Comparison of ENCODE assay signal across 10 cellular contexts in genomic region chr2:182867411-182868048, GRCh38. TPM values are rescaled to one million over a fixed set of nuclear protein-coding genes. Genes with fewer than 3 reads are reported as not detected.
DNase-seq lines count a peak whose midpoint lies in the region; ATAC-seq, FAIRE-seq and TF ChIP-seq lines count a peak whose summit lies in the region.
"Had no signal": no experiment of that assay in that cellular context is flagged by ENCODE, and none has a peak within 500 bp of the region (broad histone marks: within the 10 kb centered on the region; RNA-seq: fewer than 3 reads in every experiment).

No MANE protein-coding gene starts in this region.

- CTCF ChIA-PET in Calu3 (lab: Charles Lee), result interaction anchor here (0.7 to 1.9 kb wide), 4 partner anchors 51 to 128 kb away, joined by 3 to 4 read pairs (median 4); no protein-coding TSS in a partner anchor
- CTCF ChIA-PET in CD4-positive, alpha-beta memory T cell (lab: Charles Lee; ENCODE audit: partially characterized antibody), result no interaction called here

- H3K36me3 Mint-ChIP-seq in Calu3 (ENCODE audit: insufficient read depth, unreplicated experiment), result peaks cover 9% of the 10 kb centered on the region
- H3K36me3 Mint-ChIP-seq in CD4-positive, alpha-beta memory T cell, result no peaks in the 10 kb centered on the region

- POLR2A ChIA-PET in CD4-positive, alpha-beta memory T cell (lab: Charles Lee; ENCODE audit: partially characterized antibody), result no interaction called here

- no peaks in the 10 kb centered on the region for H3K4me1 ChIP-seq in parathyroid adenoma
- H3K4me1 ChIP-seq in CD4-positive, alpha-beta memory T cell (ENCODE audit: insufficient read depth, low read length), result peaks cover 14% of the 10 kb centered on the region

- ATAC-seq in omental fat pad (ENCODE audit: low FRiP score), result no peak
- ATAC-seq: HCT116 had no signal

- no peak for FAIRE-seq in D721Med (lab: Jason Lieb, UNC)

- TF ChIP-seq CTCF in Calu3 (IDR thresholded peaks at IDR 0.05; ENCODE audit: unreplicated experiment) (no peak), fibroblast of pulmonary artery (IDR thresholded peaks at IDR 0.05; ENCODE audit: low read length, missing control alignments) (no peak), parathyroid adenoma (IDR thresholded peaks at IDR 0.05) (no peak), D721Med (IDR thresholded peaks at IDR 0.05; ENCODE audit: insufficient read depth, missing control alignments) (no peak), omental fat pad (IDR thresholded peaks at IDR 0.05) (no peak)

- H3K27me3 ChIP-seq in parathyroid adenoma (ENCODE audit: control insufficient read depth, insufficient read depth, low read length), result no peaks in the 10 kb centered on the region
- H3K27me3 ChIP-seq in CD4-positive, alpha-beta memory T cell (ENCODE audit: insufficient read depth, low read length), result peaks cover 11% of the 10 kb centered on the region

- BruUV-seq in Calu3 (replicated peaks; lab: Mats Ljungman, UMichigan), result no TSS peak

- peaks cover 13% of the 10 kb centered on the region for H3K4me1 Mint-ChIP-seq in Calu3 (ENCODE audit: low read depth, unreplicated experiment)
- peaks cover 10 to 30% (median 20%) of the 10 kb centered on the region in 4 donors for H3K4me1 Mint-ChIP-seq in CD4-positive, alpha-beta memory T cell

- H3K4me3 Mint-ChIP-seq in Calu3 (ENCODE audit: low read depth, unreplicated experiment), result peak overlapping the region; percentile 82
- H3K4me3 Mint-ChIP-seq in CD4-positive, alpha-beta memory T cell, result peak overlapping the region in 3 of 8 donors; percentile 1 to 89 (median 7)

- H3K4me3 ChIP-seq in fibroblast of pulmonary artery (replicated peaks; ENCODE audit: low read depth, low read length), result peak overlapping the region; percentile 43
- H3K4me3 ChIP-seq in parathyroid adenoma (ENCODE audit: low read depth, low read length), result no peak overlapping the region
- H3K4me3 ChIP-seq in CD4-positive, alpha-beta memory T cell (ENCODE audit: low read length in 2 of 2), result no peak overlapping the region

- peak overlapping the region; percentile 95 for H3K4me2 ChIP-seq in parathyroid adenoma (ENCODE audit: low read length)

- H3K27me3 Mint-ChIP-seq in Calu3 (ENCODE audit: unreplicated experiment), result peaks cover 18% of the 10 kb centered on the region
- H3K27me3 Mint-ChIP-seq in CD4-positive, alpha-beta memory T cell, result peaks cover 48 to 58% of the 10 kb centered on the region in 2 donors

- H3K27ac ChIP-seq in parathyroid adenoma, result no peak overlapping the region
- H3K27ac ChIP-seq in CD4-positive, alpha-beta memory T cell (ENCODE audit: low read depth, low read length), result no peak overlapping the region

- DNase-seq in Calu3, result no peak
- DNase-seq in NCI-H69 (lab: John Stamatoyannopoulos, UW), result peak; percentile 48
- no peak for DNase-seq in fibroblast of pulmonary artery (ENCODE audit: low read depth)
- DNase-seq in NCI-H1092 (lab: John Stamatoyannopoulos, UW), result no peak
- no peak for DNase-seq in D721Med (ENCODE audit: insufficient read length, low spot score)
- no peak for DNase-seq in CD4-positive, alpha-beta memory T cell
- DNase-seq in omental fat pad (ENCODE audit: low spot score), result no peak
- DNase-seq: activated gamma-delta T cell had no signal

- no peak overlapping the region for H3K9ac ChIP-seq in parathyroid adenoma

- no peaks in the 10 kb centered on the region for H3K36me3 ChIP-seq in parathyroid adenoma (ENCODE audit: control insufficient read depth, insufficient read depth, low read length)
- no peaks in the 10 kb centered on the region for H3K36me3 ChIP-seq in CD4-positive, alpha-beta memory T cell (ENCODE audit: insufficient read depth, low read length)

- H3K27ac Mint-ChIP-seq in Calu3 (ENCODE audit: unreplicated experiment), result no peak overlapping the region
- H3K27ac Mint-ChIP-seq in CD4-positive, alpha-beta memory T cell, result no peak overlapping the region

- intact Hi-C loops in Calu3 (cut with micrococcal nuclease; ENCODE audit: unreplicated experiment), result no loop called here
- intact Hi-C loops in CD4-positive, alpha-beta memory T cell (cut with micrococcal nuclease), result no loop called here

- H2AFZ ChIP-seq in parathyroid adenoma, result peak overlapping the region; percentile 83

- H3K79me2 ChIP-seq in parathyroid adenoma, result no peaks in the 10 kb centered on the region

- no peaks in the 10 kb centered on the region for H3K9me3 Mint-ChIP-seq in Calu3 (ENCODE audit: low read depth, unreplicated experiment)
- peaks cover 0 to 4% (median 0%) of the 10 kb centered on the region in 8 donors for H3K9me3 Mint-ChIP-seq in CD4-positive, alpha-beta memory T cell

- H3K9me3 ChIP-seq in parathyroid adenoma (ENCODE audit: control insufficient read depth, low read length), result no peaks in the 10 kb centered on the region
- no peaks in the 10 kb centered on the region for H3K9me3 ChIP-seq in CD4-positive, alpha-beta memory T cell (ENCODE audit: control insufficient read depth in 1 of 2, low read length in 2 of 2)

RNA-seq across cellular contexts. Expression of gene FRZB, which starts 1.1 kb away (rescaled TPM):
- 0.20 and 0.21 TPM in 2 replicates for total RNA-seq in Calu3 (2022)
- not detected for total RNA-seq in CD4-positive, alpha-beta memory T cell
- polyA plus RNA-seq in CD4-positive, alpha-beta memory T cell, result under 1 TPM in 1 of 2 donors, not detected in 1; 0.43 TPM
- 1 to 10 TPM; 1.8 to 4.9 (median 2.0) TPM for total RNA-seq in omental fat pad
